In genomic region chr5:155082401-155082800, GRCh38 we compare ENCODE assay signal across 15 cellular contexts.
A peak's percentile ranks its signal among the peaks of the same experiment; 100 is the strongest.
DNase-seq lines count a peak whose midpoint lies in the region; ATAC-seq and TF ChIP-seq lines count a peak whose summit lies in the region.
"Had no signal": no experiment of that assay in that cellular context is flagged by ENCODE, and none has a peak within 500 bp of the region (broad histone marks: within the 10 kb centered on the region; RNA-seq: fewer than 3 reads in every experiment).

No MANE protein-coding gene starts in this region.

- H3K9ac ChIP-seq in mesenchymal stem cell (ENCODE audit: low read length) = no peak overlapping the region

- no peak overlapping the region for H4K91ac ChIP-seq in mesenchymal stem cell (ENCODE audit: low read length)

- peak overlapping the region; percentile 27 for H3K27ac ChIP-seq in mesenchymal stem cell (ENCODE audit: low read length, poor library complexity, severe bottlenecking)
- H3K27ac ChIP-seq: right atrium auricular region, upper lobe of left lung had no signal

- H3K14ac ChIP-seq in mesenchymal stem cell (ENCODE audit: low read length in 2 of 2) = no peak overlapping the region

- no peak for TF ChIP-seq CTCF in AG10803 (conservative IDR thresholded peaks at IDR 0.05; ENCODE audit: low read length)

- WGBS in mesenchymal stem cell = 14% methylated on average over 4 of the region's 4 CpGs

- H2BK120ac ChIP-seq in mesenchymal stem cell (ENCODE audit: low read depth, low read length) = no peak overlapping the region

- H2AFZ ChIP-seq in mesenchymal stem cell (ENCODE audit: low read depth, low read length) = no peak overlapping the region

- H2BK12ac ChIP-seq in mesenchymal stem cell (ENCODE audit: low read length in 2 of 2) = no peak overlapping the region

- no peak overlapping the region for H2AK5ac ChIP-seq in mesenchymal stem cell (ENCODE audit: low read length, severe bottlenecking)

- no peak overlapping the region for H2BK15ac ChIP-seq in mesenchymal stem cell (ENCODE audit: low read depth, poor library complexity, severe bottlenecking)

- DNase-seq in AG10803 (ENCODE audit: low read depth) (peak; percentile 76), MG63 (peak; percentile 42), dermis blood vessel endothelial cell (peak; percentile 83), mesenchymal stem cell (peak; percentile 62), NAMALWA (ENCODE audit: low spot score) (no peak), GDM1 (lab: John Stamatoyannopoulos, UW) (no peak), NCI-H345 (lab: John Stamatoyannopoulos, UW) (no peak)
- DNase-seq: CD8-positive, alpha-beta memory T cell; cerebellar nuclear complex; MV-4-11; NCI-H524; upper lobe of left lung had no signal

- H3K9me3 ChIP-seq in MG63 (no peaks in the 10 kb centered on the region; the same call in 1 of the 2 replicates), mesenchymal stem cell (ENCODE audit: control insufficient read depth, low read length) (no peaks in the 10 kb centered on the region)
- H3K9me3 ChIP-seq: right atrium auricular region, upper lobe of left lung had no signal

- no peaks in the 10 kb centered on the region for H3K27me3 ChIP-seq in MG63
- no peaks in the 10 kb centered on the region for H3K27me3 ChIP-seq in mesenchymal stem cell (ENCODE audit: control insufficient read depth in 1 of 2, insufficient read depth in 1 of 2, low read length in 2 of 2)
- H3K27me3 ChIP-seq: right atrium auricular region, upper lobe of left lung had no signal

- H4K8ac ChIP-seq in mesenchymal stem cell (ENCODE audit: low read length) = peak overlapping the region; percentile 51

- H3K36me3 ChIP-seq in MG63 (no peaks in the 10 kb centered on the region), mesenchymal stem cell (ENCODE audit: control insufficient read depth in 1 of 2, insufficient read depth in 2 of 2, low read depth in 1 of 2, low read length in 2 of 2) (no peaks in the 10 kb centered on the region)
- H3K36me3 ChIP-seq: right atrium auricular region, upper lobe of left lung had no signal

- H3K23ac ChIP-seq in mesenchymal stem cell (ENCODE audit: low read length in 2 of 2) = no peak overlapping the region

- H3K4me3 ChIP-seq in AG10803 (ENCODE audit: low read length) (no peak overlapping the region), MG63 (no peak overlapping the region), mesenchymal stem cell (ENCODE audit: insufficient read depth in 1 of 2, low read depth in 1 of 2, low read length in 2 of 2) (no peak overlapping the region)
- H3K4me3 ChIP-seq: GM12878, right atrium auricular region, upper lobe of left lung had no signal

- no peaks in the 10 kb centered on the region for H3K79me1 ChIP-seq in mesenchymal stem cell (replicated peaks; ENCODE audit: low read length, poor library complexity, severe bottlenecking)

- no peak overlapping the region for H3K18ac ChIP-seq in mesenchymal stem cell (ENCODE audit: low read depth in 1 of 2, low read length in 2 of 2)

- no peak overlapping the region for H2BK5ac ChIP-seq in mesenchymal stem cell (ENCODE audit: low read depth, low read length, poor library complexity, severe bottlenecking)

- ATAC-seq in HG03432 (IDR thresholded peaks at IDR 0.05; ENCODE audit: unreplicated experiment) = no peak
- ATAC-seq: GM12878 had no signal

- H3K4me1 ChIP-seq in mesenchymal stem cell (ENCODE audit: control insufficient read depth, insufficient read depth, low read depth, low read length) = peaks cover 1% of the 10 kb centered on the region
- H3K4me1 ChIP-seq: right atrium auricular region, upper lobe of left lung had no signal

- H3K4me2 ChIP-seq in mesenchymal stem cell (ENCODE audit: low read length, poor library complexity, severe bottlenecking) = no peak overlapping the region

- no peak overlapping the region for H3K4ac ChIP-seq in mesenchymal stem cell (ENCODE audit: low read depth in 1 of 2, low read length in 2 of 2)

Comparison
In these comparisons a context has a peak if more than half of its experiments do, and no peak if none do; other contexts are left out.
1. DNase-seq: peak in AG10803 (single experiment), MG63 (single experiment), dermis blood vessel endothelial cell (single experiment) and mesenchymal stem cell (single experiment); none in NAMALWA (single experiment), GDM1 (single experiment) and NCI-H345 (single experiment).